Comparison of ENCODE assay signal across 20 cellular contexts in the genomic region with DNA sequence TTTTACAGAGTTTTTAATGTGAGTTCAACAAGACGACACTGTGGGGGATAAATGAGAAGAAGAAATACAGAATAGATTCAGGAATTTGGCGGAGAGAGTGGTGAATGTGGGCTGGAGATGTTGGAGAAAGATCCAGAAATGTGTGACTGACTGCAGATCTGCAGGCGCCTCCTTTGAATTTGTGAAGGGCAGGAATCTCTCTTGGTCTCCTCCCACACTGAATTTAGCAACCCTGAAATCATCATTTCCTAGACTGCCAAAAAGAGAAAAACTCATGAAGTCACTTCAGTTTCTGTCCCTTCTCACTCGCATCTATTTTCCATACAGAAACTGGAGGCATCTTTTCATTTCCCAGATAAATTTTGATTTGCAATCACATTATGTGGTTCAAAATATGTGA.
A peak's percentile ranks its signal among the peaks of the same experiment; 100 is the strongest.
DNase-seq lines count a peak whose midpoint lies in the region; ATAC-seq and TF ChIP-seq lines count a peak whose summit lies in the region.
"Had no signal": no experiment of that assay in that cellular context is flagged by ENCODE, and none has a peak within 500 bp of the region (broad histone marks: within the 10 kb centered on the region; RNA-seq: fewer than 3 reads in every experiment).

No MANE protein-coding gene starts in this region.

- no peaks in the 10 kb centered on the region for H3K36me3 ChIP-seq in fibroblast of lung (ENCODE audit: control insufficient read depth, insufficient read depth, low read length)
- H3K36me3 ChIP-seq: ovary had no signal

- DNase-seq in AG20443 (ENCODE audit: low spot score) (peak; percentile 73), NOMO-1 treated with DMSO at 0.1 percent for 48 hours (lab: John Stamatoyannopoulos, UW; ENCODE audit: unreplicated experiment) (peak; percentile 86), fibroblast of lung (ENCODE audit: low read depth in 2 of 2) (peak in 1 of 2 donors; percentile 19), sciatic nerve (ENCODE audit: low spot score) (no peak), epidermal melanocyte (ENCODE audit: insufficient read length, low spot score) (no peak), iPS-NIHi11 (ENCODE audit: low spot score) (no peak)
- DNase-seq in activated naive CD4-positive, alpha-beta T cell (lab: John Stamatoyannopoulos, UW) = no peak
- DNase-seq: activated CD4-positive, CD25-positive, alpha-beta regulatory T cell; activated CD8-positive, alpha-beta T cell treated with anti-CD3 and anti-CD28 coated beads for 36 hours; GOT3; mammary epithelial cell; naive B cell; NCI-H510A treated with DMSO at 0.1 percent for 48 hours; ovary; RPMI8226; stimulated activated naive CD8-positive, alpha-beta T cell treated with anti-CD3 and anti-CD28 coated beads, Interleukin-15, amount 100 ng/mL, for 72 hours had no signal

- peak; percentile 58 for ATAC-seq in sciatic nerve
- ATAC-seq in GM21360 (IDR thresholded peaks at IDR 0.05; ENCODE audit: unreplicated experiment) = no peak
- ATAC-seq: activated CD8-positive, alpha-beta T cell treated with anti-CD3 and anti-CD28 coated beads for 36 hours; HepG2; stimulated activated naive CD8-positive, alpha-beta T cell treated with anti-CD3 and anti-CD28 coated beads, Interleukin-15, amount 100 ng/mL, for 72 hours had no signal

- peak overlapping the region; percentile 55 for H2AFZ ChIP-seq in fibroblast of lung (ENCODE audit: low read length)

- TF ChIP-seq CTCF in fibroblast of lung (conservative IDR thresholded peaks at IDR 0.05 in 1 of 2, IDR thresholded peaks at IDR 0.05 in 1 of 2; ENCODE audit: low read depth in 1 of 2, low read length in 2 of 2) = no peak

- H3K79me2 ChIP-seq in fibroblast of lung (ENCODE audit: control insufficient read depth, insufficient read depth, low read length) = no peaks in the 10 kb centered on the region

- H3K4me1 ChIP-seq in fibroblast of lung (ENCODE audit: control insufficient read depth, extremely low read depth, insufficient read depth, low read length) = no peaks in the 10 kb centered on the region

- H3K9me3 ChIP-seq in fibroblast of lung (ENCODE audit: control insufficient read depth, insufficient read depth, low read depth, low read length) = no peaks in the 10 kb centered on the region
- H3K9me3 ChIP-seq: ovary had no signal

- no peaks in the 10 kb centered on the region for H3K27me3 ChIP-seq in fibroblast of lung (ENCODE audit: control insufficient read depth, insufficient read depth, low read length)
- H3K27me3 ChIP-seq: ovary had no signal

- no peak overlapping the region for H3K9ac ChIP-seq in fibroblast of lung (ENCODE audit: insufficient read depth, low read length)

- peak overlapping the region in 2 of 4 experiments; percentile 14 to 17 for H3K4me3 ChIP-seq in fibroblast of lung (replicated peaks in 1 of 4; ENCODE audit: control extremely low read depth in 1 of 4, insufficient read depth in 1 of 4, low read depth in 3 of 4, low read length in 4 of 4)
- H3K4me3 ChIP-seq: ovary had no signal

- intact Hi-C loops in sciatic nerve (cut with DNase I) = no loop called here

- H3K4me2 ChIP-seq in fibroblast of lung (ENCODE audit: extremely low read depth, insufficient read depth, low read length) = no peak overlapping the region

- H4K20me1 ChIP-seq in fibroblast of lung (ENCODE audit: control insufficient read depth, extremely low read depth, insufficient read depth, low read length) = no peaks in the 10 kb centered on the region

- no peak overlapping the region for H3K27ac ChIP-seq in fibroblast of lung (ENCODE audit: insufficient read depth, low read length)
- H3K27ac ChIP-seq: epithelial cell of prostate, HL-60, ovary had no signal

Comparison
In these comparisons a context has a peak if more than half of its experiments do, and no peak if none do; other contexts are left out.
1. DNase-seq: peak in AG20443 (single experiment) and NOMO-1 treated with DMSO at 0.1 percent for 48 hours (single experiment); none in sciatic nerve (single experiment), activated naive CD4-positive, alpha-beta T cell (0 of 4), epidermal melanocyte (single experiment) and iPS-NIHi11 (single experiment).